8 cellular contexts compared by ENCODE assay signal in the genomic region with DNA sequence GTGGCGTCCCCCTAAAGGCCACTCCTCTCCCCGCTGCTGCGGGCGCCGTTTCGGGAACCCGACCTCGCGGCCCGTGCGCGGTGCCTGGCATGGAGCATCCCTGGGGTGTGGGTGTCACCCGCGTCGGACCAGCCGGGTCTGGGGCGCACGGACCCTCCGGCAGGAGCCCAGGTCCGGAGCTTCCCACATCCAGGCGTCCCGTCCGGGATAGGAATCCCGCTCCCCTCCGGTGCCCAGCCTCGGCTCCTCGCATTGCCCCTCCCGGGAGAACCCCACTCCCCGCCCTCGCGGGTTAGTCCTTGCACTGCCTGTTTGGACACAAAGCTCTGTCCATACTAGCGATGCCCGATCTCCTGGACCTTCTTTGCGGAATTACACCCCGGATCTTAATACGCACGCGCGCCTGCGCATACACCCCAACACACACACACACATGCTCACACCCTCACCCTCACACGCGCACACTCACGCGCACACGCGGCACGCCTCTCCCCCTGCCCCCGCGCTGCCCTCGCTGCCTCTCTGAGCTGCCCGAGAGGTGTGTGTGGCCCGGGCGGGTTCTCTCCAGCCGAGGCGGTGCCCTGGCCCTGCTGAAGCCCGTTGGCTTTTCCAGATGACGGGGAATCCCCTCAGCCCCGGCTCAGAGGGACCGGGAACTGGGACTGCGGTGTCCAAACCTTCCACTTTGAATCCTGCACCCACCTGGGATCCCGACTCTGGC. TPM values are rescaled to one million over a fixed set of nuclear protein-coding genes. Genes with fewer than 3 reads are reported as not detected.
A peak's percentile ranks its signal among the peaks of the same experiment; 100 is the strongest.
DNase-seq lines count a peak whose midpoint lies in the region; ATAC-seq, FAIRE-seq and TF ChIP-seq lines count a peak whose summit lies in the region.

No MANE protein-coding gene starts in this region.

- no peak for FAIRE-seq in small intestine (lab: Jason Lieb, UNC)

- no peaks in the 10 kb centered on the region for H3K27me3 ChIP-seq in small intestine (ENCODE audit: control insufficient read depth in 2 of 2, insufficient read depth in 2 of 2, low read length in 2 of 2)

- peak; percentile 17 for ATAC-seq in GM21786 (IDR thresholded peaks at IDR 0.05; ENCODE audit: unreplicated experiment)

- no peaks in the 10 kb centered on the region for H3K36me3 ChIP-seq in small intestine (ENCODE audit: control insufficient read depth in 2 of 2, insufficient read depth in 2 of 2, low read length in 2 of 2)

- DNase-seq in EH (ENCODE audit: low read depth) (peak; percentile 65), LNCaP clone FGC (ENCODE audit: low read depth) (no peak), cardiac fibroblast (ENCODE audit: low read depth in 2 of 2) (peak; percentile 60 to 75), immature natural killer cell (peak; percentile 42 to 63 (median 50)), small intestine (peak; percentile 63), GDM1 (lab: John Stamatoyannopoulos, UW) (no peak)

- no peak for TF ChIP-seq CTCF in LNCaP clone FGC (IDR thresholded peaks at IDR 0.05; ENCODE audit: control insufficient read depth, extremely low read depth, insufficient read depth)
- TF ChIP-seq CTCF in WI38 (IDR thresholded peaks at IDR 0.05; ENCODE audit: low read depth, low read length) = no peak
- TF ChIP-seq CTCF in cardiac fibroblast (IDR thresholded peaks at IDR 0.05; ENCODE audit: low read depth, low read length) = no peak

- no peaks in the 10 kb centered on the region for H3K9me3 ChIP-seq in small intestine (ENCODE audit: control insufficient read depth, low read depth)

- H3K4me3 Mint-ChIP-seq in immature natural killer cell = peak overlapping the region; percentile 88 to 93 (median 92)

- peak overlapping the region in 1 of 2 donors; percentile 88 for H3K27ac ChIP-seq in small intestine (ENCODE audit: low read depth in 1 of 2, low read length in 1 of 2)

- no peaks in the 10 kb centered on the region for H3K36me3 Mint-ChIP-seq in immature natural killer cell

- no peaks in the 10 kb centered on the region for H3K4me1 ChIP-seq in small intestine (ENCODE audit: control insufficient read depth in 2 of 2, insufficient read depth in 1 of 2, low read depth in 1 of 2, low read length in 1 of 2)

- H3K27me3 Mint-ChIP-seq in immature natural killer cell (ENCODE audit: low read depth in 3 of 3) = peaks cover 2 to 24% (median 16%) of the 10 kb centered on the region in 3 donors

- no peaks in the 10 kb centered on the region for H3K9me3 Mint-ChIP-seq in immature natural killer cell

- peak overlapping the region in 5 of 6 donors; percentile 70 to 86 (median 82) for H3K27ac Mint-ChIP-seq in immature natural killer cell

- WGBS in small intestine, 3 donors = 0 to 1% (median 0%) methylated on average over 49 to 61 of the region's 61 CpGs

- H3K4me1 Mint-ChIP-seq in immature natural killer cell = peaks cover 9 to 11% of the 10 kb centered on the region in 2 donors

- H3K4me3 ChIP-seq in LNCaP clone FGC (ENCODE audit: low read depth, low read length) = peak overlapping the region; percentile 56
- peak overlapping the region; percentile 91 for H3K4me3 ChIP-seq in WI38 (ENCODE audit: low read depth, low read length)
- H3K4me3 ChIP-seq in cardiac fibroblast (replicated peaks in 1 of 2; ENCODE audit: low read depth in 2 of 2, low read length in 2 of 2) = peak overlapping the region; percentile 81 to 94
- H3K4me3 ChIP-seq in small intestine (ENCODE audit: low read depth in 1 of 2, low read length in 2 of 2) = peak overlapping the region; percentile 87 to 89

RNA-seq across cellular contexts. Expression of a gene that starts 0.9 kb away (rescaled TPM):
- polyA plus RNA-seq in immature natural killer cell = 10 to 100 TPM in 1 of 3 donors, 1 to 10 TPM in 2; 7.1 to 11.0 (median 7.2) TPM
- 10 to 100 TPM in 1 of 3 donors, 1 to 10 TPM in 2; 2.2 to 10.0 (median 4.1) TPM for polyA plus RNA-seq in small intestine

Comparison
In these comparisons a context has a peak if more than half of its experiments do, and no peak if none do; other contexts are left out.
1. DNase-seq: peak in EH (single experiment), cardiac fibroblast (2 of 2), immature natural killer cell (3 of 3) and small intestine (single experiment); none in LNCaP clone FGC (single experiment) and GDM1 (single experiment).
2. Peak in every context shown above with its lines, with median percentiles within 50 percentile points of each other: H3K4me3 ChIP-seq.